In genomic region chr12:9909724-9910123, GRCh38 we compare ENCODE assay signal across 20 cellular contexts. TPM values are rescaled to one million over a fixed set of nuclear protein-coding genes. Genes with fewer than 3 reads are reported as not detected.
DNase-seq lines count a peak whose midpoint lies in the region; ATAC-seq, FAIRE-seq and TF ChIP-seq lines count a peak whose summit lies in the region.
"Had no signal": no experiment of that assay in that cellular context is flagged by ENCODE, and none has a peak within 500 bp of the region (broad histone marks: within the 10 kb centered on the region; RNA-seq: fewer than 3 reads in every experiment).

No MANE protein-coding gene starts in this region.

- TF ChIP-seq RAD21 in H1 (IDR thresholded peaks at IDR 0.05 in 1 of 2, conservative IDR thresholded peaks at IDR 0.05 in 1 of 2; ENCODE audit: low read depth in 2 of 2, low read length in 2 of 2): no peak

- DNase-seq in H9 (no peak), H1 (ENCODE audit: low read depth in 1 of 2, low spot score in 2 of 2) (no peak), neural progenitor cell (ENCODE audit: low spot score) (no peak), cerebellar nuclear complex (lab: John Stamatoyannopoulos, UW) (no peak), T-helper 1 cell (no peak)
- DNase-seq: BE2C; C1 segment of cervical spinal cord; CD4-positive, CD25-positive, alpha-beta regulatory T cell; CD8-positive, alpha-beta memory T cell; COR-L47 had no signal

- H3K4ac ChIP-seq in H9 (ENCODE audit: low read depth, low read length) (no peak overlapping the region), H1 (replicated peaks; ENCODE audit: insufficient read length, low read depth, low read length) (no peak overlapping the region)

- H3K36me3 Mint-ChIP-seq in H9 (ENCODE audit: insufficient read depth in 1 of 3, low read depth in 3 of 3): peaks cover 21 to 42% (median 38%) of the 10 kb centered on the region in 3 experiments
- no peaks in the 10 kb centered on the region for H3K36me3 Mint-ChIP-seq in activated T-helper 17 cell treated with anti-CD3 and anti-CD28 coated beads, Interleukin-2, amount 50 U/mL, for 72 hours (ENCODE audit: low read depth)
- peaks cover 2% of the 10 kb centered on the region for H3K36me3 Mint-ChIP-seq in neural progenitor cell

- H3F3A ChIP-seq in neural progenitor cell (ENCODE audit: low read depth): peaks cover 54% of the 10 kb centered on the region

- peak in 1 of 2 experiments; percentile 58; a peak in 1 of 3 replicates for TF ChIP-seq POLR2A in H1 (IDR thresholded peaks at IDR 0.05; ENCODE audit: control extremely low read depth in 1 of 2, low read depth in 2 of 2, low read length in 2 of 2)

- H2BK15ac ChIP-seq in H9 (ENCODE audit: low read depth, low read length) (no peak overlapping the region), H1 (ENCODE audit: low read length) (no peak overlapping the region)

- no peak overlapping the region for H4K5ac ChIP-seq in H9 (ENCODE audit: insufficient read length, low read depth, low read length)
- no peak overlapping the region for H4K5ac ChIP-seq in H1 (ENCODE audit: insufficient read length, low read depth, low read length)

- H4K91ac ChIP-seq in H9 (ENCODE audit: insufficient read length, low read depth, low read length) (no peak overlapping the region), H1 (replicated peaks; ENCODE audit: insufficient read length, low read length) (no peak overlapping the region)

- H3K4me3 Mint-ChIP-seq in H9: peak overlapping the region in 1 of 2 experiments; percentile 38; a peak in 2 of 5 replicates
- H3K4me3 Mint-ChIP-seq in activated T-helper 17 cell treated with anti-CD3 and anti-CD28 coated beads, Interleukin-2, amount 50 U/mL, for 72 hours: no peak overlapping the region
- H3K4me3 Mint-ChIP-seq in neural progenitor cell: no peak overlapping the region
- H3K4me3 Mint-ChIP-seq: CD4-positive, CD25-positive, alpha-beta regulatory T cell; GM23338 had no signal

- H3K4me1 ChIP-seq in H9 (ENCODE audit: insufficient read depth, low read length) (no peaks in the 10 kb centered on the region), H1 (replicated peaks in 1 of 4; ENCODE audit: control insufficient read depth in 3 of 4, insufficient read depth in 4 of 4, low read length in 3 of 4) (peaks cover 0 to 9% (median 4%) of the 10 kb centered on the region in 4 experiments; a peak in 3 of 7 replicates), neural progenitor cell (peaks cover 9% of the 10 kb centered on the region)
- H3K4me1 ChIP-seq: BE2C, HAP-1 had no signal

- H2AFZ ChIP-seq in H9 (ENCODE audit: low read length): no peak overlapping the region
- no peak overlapping the region for H2AFZ ChIP-seq in H1 (ENCODE audit: low read length)
- H2AFZ ChIP-seq in neural progenitor cell (replicated peaks): no peak overlapping the region
- H2AFZ ChIP-seq: GM23338 had no signal

- no peaks in the 10 kb centered on the region for H3K79me1 ChIP-seq in H9 (ENCODE audit: insufficient read depth, low read depth, low read length, poor library complexity, severe bottlenecking)
- no peaks in the 10 kb centered on the region for H3K79me1 ChIP-seq in H1 (ENCODE audit: low read depth, low read length)

- no peak for FAIRE-seq in H1 (lab: Jason Lieb, UNC)
- FAIRE-seq: G401.6, GM12891, GM18507 had no signal

- H2BK120ac ChIP-seq in H9 (ENCODE audit: low read depth, low read length, poor library complexity, severe bottlenecking): no peak overlapping the region
- no peak overlapping the region for H2BK120ac ChIP-seq in H1 (replicated peaks; ENCODE audit: low read depth, low read length)

- H3K27ac Mint-ChIP-seq in H9 (peak overlapping the region in 1 of 3 experiments; percentile 35; a peak in 1 of 7 replicates), neural progenitor cell (no peak overlapping the region)
- peak overlapping the region; percentile 26 for H3K27ac Mint-ChIP-seq in activated T-helper 17 cell treated with anti-CD3 and anti-CD28 coated beads, Interleukin-2, amount 50 U/mL, for 72 hours
- H3K27ac Mint-ChIP-seq: CD4-positive, CD25-positive, alpha-beta regulatory T cell; GM23338 had no signal

- ATAC-seq in activated T-helper 17 cell treated with anti-CD3 and anti-CD28 coated beads, Interleukin-2, amount 50 U/mL, for 72 hours (replicated peaks): no peak
- ATAC-seq in HG03159 (IDR thresholded peaks at IDR 0.05; ENCODE audit: unreplicated experiment): no peak
- ATAC-seq: GM23338 had no signal

- H3K4me3 ChIP-seq in H1 (ENCODE audit: extremely low read depth in 1 of 4, insufficient read depth in 2 of 4, low read depth in 3 of 4, low read length in 4 of 4) (peak overlapping the region; percentile 62 to 72 (median 67); a peak in 7 of 8 replicates), neural progenitor cell (peak overlapping the region; percentile 54)
- H3K4me3 ChIP-seq: GM23338, HAP-1 had no signal

- POLR2A ChIA-PET in H1 (lab: Charles Lee; ENCODE audit: partially characterized antibody): interaction anchor here (0.7 to 7.8 kb wide), 11 partner anchors 8 to 228 kb away, joined by 3 to 121 read pairs (median 4); no protein-coding TSS in a partner anchor

- TF ChIP-seq CTCF in H9 (conservative IDR thresholded peaks at IDR 0.05): no peak
- no peak for TF ChIP-seq CTCF in H1 (IDR thresholded peaks at IDR 0.05; ENCODE audit: control extremely low read depth in 1 of 3, insufficient read depth in 1 of 3, low read depth in 1 of 3, low read length in 3 of 3)
- no peak for TF ChIP-seq CTCF in neural progenitor cell (IDR thresholded peaks at IDR 0.05)

- H2BK5ac ChIP-seq in H9 (ENCODE audit: insufficient read length, low read length) (no peak overlapping the region), H1 (ENCODE audit: low read depth, low read length) (peak overlapping the region; percentile 60)

- H3K79me2 ChIP-seq in H9 (ENCODE audit: insufficient read depth, low read length) (no peaks in the 10 kb centered on the region), H1 (ENCODE audit: control insufficient read depth in 1 of 2, insufficient read depth in 2 of 2, low read length in 2 of 2) (peaks cover 0 to 61% of the 10 kb centered on the region in 2 experiments; a peak in 2 of 4 replicates), neural progenitor cell (ENCODE audit: low read depth) (peaks cover 61% of the 10 kb centered on the region)

- H3K4me2 ChIP-seq in H9 (ENCODE audit: insufficient read depth, insufficient read length, low read length) (peak overlapping the region; percentile 49), H1 (ENCODE audit: insufficient read depth in 1 of 2, low read depth in 2 of 2, low read length in 2 of 2) (peak overlapping the region; percentile 62 to 77; a peak in 3 of 4 replicates), neural progenitor cell (peak overlapping the region; percentile 71)
- H3K4me2 ChIP-seq: GM23338 had no signal

- peaks cover 13% of the 10 kb centered on the region for H3K9me3 ChIP-seq in H9 (ENCODE audit: control insufficient read depth, low read depth, low read length)
- no peaks in the 10 kb centered on the region; a peak in 1 of 4 replicates for H3K9me3 ChIP-seq in H1 (ENCODE audit: insufficient read depth in 2 of 2, low read depth in 1 of 2, low read length in 1 of 2)
- H3K9me3 ChIP-seq in neural progenitor cell (ENCODE audit: low read depth): no peaks in the 10 kb centered on the region
- H3K9me3 ChIP-seq: BE2C had no signal

- H2AK5ac ChIP-seq in H9 (ENCODE audit: insufficient read length, low read length): no peak overlapping the region
- no peak overlapping the region; the same call in 1 of the 2 replicates for H2AK5ac ChIP-seq in H1 (ENCODE audit: low read depth, low read length)

- H2BK20ac ChIP-seq in H9 (ENCODE audit: low read depth, low read length, poor library complexity, severe bottlenecking) (no peak overlapping the region), H1 (ENCODE audit: low read length) (no peak overlapping the region)

- H3K27me3 Mint-ChIP-seq in H9 (ENCODE audit: low read depth) (0 out of 2 replicates have a peak, but pooled peaks cover 2% of the 10 kb centered on the region), neural progenitor cell (ENCODE audit: insufficient read depth, low read depth) (peaks cover 9% of the 10 kb centered on the region)
- H3K27me3 Mint-ChIP-seq in activated T-helper 17 cell treated with anti-CD3 and anti-CD28 coated beads, Interleukin-2, amount 50 U/mL, for 72 hours: no peaks in the 10 kb centered on the region
- H3K27me3 Mint-ChIP-seq: CD8-positive, alpha-beta memory T cell had no signal

- H3K23ac ChIP-seq in H9 (ENCODE audit: insufficient read length, low read depth, low read length): no peak overlapping the region
- H3K23ac ChIP-seq in H1 (ENCODE audit: insufficient read length): no peak overlapping the region

- H4K20me1 ChIP-seq in H9 (ENCODE audit: control insufficient read depth, insufficient read depth, insufficient read length) (no peaks in the 10 kb centered on the region), H1 (replicated peaks in 1 of 2; ENCODE audit: control insufficient read depth in 1 of 2, insufficient read depth in 2 of 2, low read length in 2 of 2) (no peaks in the 10 kb centered on the region), neural progenitor cell (ENCODE audit: low read depth) (peaks cover 48% of the 10 kb centered on the region)

- H2BK12ac ChIP-seq in H9 (ENCODE audit: insufficient read length, low read depth, low read length) (no peak overlapping the region), H1 (ENCODE audit: low read depth, low read length) (no peak overlapping the region)

- H3K9ac ChIP-seq in H9 (ENCODE audit: extremely low read depth, insufficient read length, low read length) (peak overlapping the region; percentile 76), H1 (replicated peaks in 1 of 4; ENCODE audit: extremely low read depth in 1 of 4, low read depth in 3 of 4, low read length in 3 of 4) (peak overlapping the region; percentile 88 to 100 (median 94)), neural progenitor cell (peak overlapping the region; percentile 93)

- CTCF ChIA-PET in H1 (lab: Charles Lee; ENCODE audit: partially characterized antibody): interaction anchor here (0.7 to 1.4 kb wide), 4 partner anchors 17 to 157 kb away, joined by 3 to 4 read pairs (median 4); no protein-coding TSS in a partner anchor

- H3K56ac ChIP-seq in H9 (ENCODE audit: insufficient read length, low read depth, low read length) (no peak overlapping the region), H1 (replicated peaks; ENCODE audit: insufficient read length, low read depth, low read length) (no peak overlapping the region)

- H3T11ph ChIP-seq in H9 (ENCODE audit: low read length): no peak overlapping the region

- H3K36me3 ChIP-seq in H1 (ENCODE audit: control insufficient read depth in 2 of 4, insufficient read depth in 4 of 4, low read length in 3 of 4) (peaks cover 3 to 37% (median 12%) of the 10 kb centered on the region in 4 experiments; a peak in 6 of 8 replicates), neural progenitor cell (no peaks in the 10 kb centered on the region)
- H3K36me3 ChIP-seq: BE2C, HAP-1 had no signal

- H3K27ac ChIP-seq in H9 (ENCODE audit: insufficient read length, low read depth, low read length) (no peak overlapping the region), H1 (ENCODE audit: low read depth, low read length) (peak overlapping the region; percentile 99), neural progenitor cell (peak overlapping the region; percentile 99)
- H3K27ac ChIP-seq: HL-60 had no signal

- H3K18ac ChIP-seq in H9 (ENCODE audit: insufficient read length, low read depth, low read length) (no peak overlapping the region), H1 (ENCODE audit: extremely low read depth, low read length) (no peak overlapping the region)

- H3K9me3 Mint-ChIP-seq in H9 (peaks cover 33 to 43% of the 10 kb centered on the region in 2 experiments), neural progenitor cell (peaks cover 25% of the 10 kb centered on the region)
- H3K9me3 Mint-ChIP-seq in activated T-helper 17 cell treated with anti-CD3 and anti-CD28 coated beads, Interleukin-2, amount 50 U/mL, for 72 hours: peaks cover 23% of the 10 kb centered on the region

- H3K23me2 ChIP-seq in H9 (ENCODE audit: insufficient read length, low read depth, low read length, poor library complexity, severe bottlenecking) (no peaks in the 10 kb centered on the region), H1 (ENCODE audit: low read depth, low read length) (no peaks in the 10 kb centered on the region; the same call in 1 of the 2 replicates)

- H4K8ac ChIP-seq in H9 (replicated peaks; ENCODE audit: insufficient read length, low read depth, low read length) (no peak overlapping the region), H1 (ENCODE audit: extremely low read depth, insufficient read depth, low read length) (no peak overlapping the region)

- H3K27me3 ChIP-seq in H9 (ENCODE audit: insufficient read depth, low read length): no peaks in the 10 kb centered on the region
- no peaks in the 10 kb centered on the region for H3K27me3 ChIP-seq in H1 (replicated peaks in 1 of 4; ENCODE audit: control insufficient read depth in 3 of 4, extremely low read depth in 1 of 4, insufficient read depth in 3 of 4, low read length in 3 of 4)
- H3K27me3 ChIP-seq in neural progenitor cell: no peaks in the 10 kb centered on the region
- H3K27me3 ChIP-seq: BE2C had no signal

- H3K14ac ChIP-seq in H9 (ENCODE audit: insufficient read depth, low read length) (no peak overlapping the region), H1 (ENCODE audit: insufficient read length) (no peak overlapping the region)

- TF ChIP-seq EP300 in H1 (IDR thresholded peaks at IDR 0.05; ENCODE audit: borderline replicate concordance in 1 of 2, low read depth in 2 of 2, low read length in 2 of 2): no peak

- H3K4me1 Mint-ChIP-seq in H9: no peaks in the 10 kb centered on the region
- H3K4me1 Mint-ChIP-seq in activated T-helper 17 cell treated with anti-CD3 and anti-CD28 coated beads, Interleukin-2, amount 50 U/mL, for 72 hours: peaks cover 17% of the 10 kb centered on the region
- no peaks in the 10 kb centered on the region for H3K4me1 Mint-ChIP-seq in neural progenitor cell
- H3K4me1 Mint-ChIP-seq: GM23338 had no signal

RNA-seq across cellular contexts. Expression of gene CLEC2A, which starts 22.4 kb away (rescaled TPM):
- total RNA-seq in H9 (2021) (0.87 TPM in 1 of 2 replicates, not detected in the other), neural progenitor cell (ENCODE audit: low replicate concordance) (not detected in 2 replicates)
- not detected for total RNA-seq in activated T-helper 17 cell treated with anti-CD3 and anti-CD28 coated beads, Interleukin-2, amount 50 U/mL, for 72 hours
- 2.8 and 3.7 TPM in 2 replicates for total RNA-seq in H1 (2021; fragmentation: NEBNext Ultra II Directional; extraction: Animal tissue kit (Norgen Biotek cat#: 25700))
- polyA plus RNA-seq in H1 (2011; rRNA removed): 0.24 and 0.63 TPM in 2 replicates
- polyA plus RNA-seq in H1 (2011; cell fraction: cytosol; rRNA removed): 0.54 TPM
- 3.1 TPM for polyA plus RNA-seq in H1 (2011; cell fraction: nucleus; rRNA removed)
- polyA plus RNA-seq in H1 (2012, experiment 1 of 2): 2.2 to 4.9 TPM (median 3.1 TPM) in 4 replicates
- polyA plus RNA-seq in H1 (2012, experiment 2 of 2): not detected
- polyA plus RNA-seq in H1 (2013, experiment 1 of 2): 0.12 TPM
- polyA plus RNA-seq in H1 (2013, experiment 2 of 2): 0.11 TPM
- polyA minus RNA-seq in H1 (2011; rRNA and poly(A)+ RNA removed): 1.4 and 4.3 TPM in 2 replicates
- polyA minus RNA-seq in H1 (2011; cell fraction: cytosol; rRNA and poly(A)+ RNA removed): 2.3 TPM
- 11.7 TPM for polyA minus RNA-seq in H1 (2011; cell fraction: nucleus; rRNA and poly(A)+ RNA removed)
- total RNA-seq: A172; CD4-positive, CD25-positive, alpha-beta regulatory T cell; CD8-positive, alpha-beta memory T cell; GM23338; HT1080 had no signal
- polyA plus RNA-seq: CD4-positive, CD25-positive, alpha-beta regulatory T cell; CD8-positive, alpha-beta memory T cell; GM23338 had no signal

RNA-seq across cellular contexts. Expression of gene KLRF2, which starts 28.4 kb away (rescaled TPM):
- total RNA-seq in H9 (2021): not detected in 2 replicates
- total RNA-seq in activated T-helper 17 cell treated with anti-CD3 and anti-CD28 coated beads, Interleukin-2, amount 50 U/mL, for 72 hours: not detected
- not detected in 2 replicates for total RNA-seq in H1 (2021; fragmentation: NEBNext Ultra II Directional; extraction: Animal tissue kit (Norgen Biotek cat#: 25700))
- polyA plus RNA-seq in H1 (2011; rRNA removed): not detected in 2 replicates
- not detected for polyA plus RNA-seq in H1 (2011; cell fraction: cytosol; rRNA removed)
- polyA plus RNA-seq in H1 (2011; cell fraction: nucleus; rRNA removed): not detected
- polyA plus RNA-seq in H1 (2012, experiment 1 of 2): not detected in 4 replicates
- polyA plus RNA-seq in H1 (2012, experiment 2 of 2): not detected
- not detected for polyA plus RNA-seq in H1 (2013, experiment 1 of 2)
- not detected for polyA plus RNA-seq in H1 (2013, experiment 2 of 2)
- polyA minus RNA-seq in H1 (2011; rRNA and poly(A)+ RNA removed): not detected in 2 replicates
- not detected for polyA minus RNA-seq in H1 (2011; cell fraction: cytosol; rRNA and poly(A)+ RNA removed)
- polyA minus RNA-seq in H1 (2011; cell fraction: nucleus; rRNA and poly(A)+ RNA removed): not detected
- total RNA-seq in neural progenitor cell (ENCODE audit: low replicate concordance): not detected in 2 replicates
- total RNA-seq: A172; CD4-positive, CD25-positive, alpha-beta regulatory T cell; CD8-positive, alpha-beta memory T cell; GM23338; HT1080 had no signal
- polyA plus RNA-seq: CD4-positive, CD25-positive, alpha-beta regulatory T cell; CD8-positive, alpha-beta memory T cell; GM23338 had no signal

RNA-seq across cellular contexts. Expression of gene CLEC2B, which starts 40.6 kb away (rescaled TPM):
- total RNA-seq in H9 (2021) (not detected in 2 replicates), neural progenitor cell (ENCODE audit: low replicate concordance) (0.28 and 1.0 TPM in 2 replicates)
- total RNA-seq in activated T-helper 17 cell treated with anti-CD3 and anti-CD28 coated beads, Interleukin-2, amount 50 U/mL, for 72 hours: 10 to 100 TPM; 21.8 to 54.0 TPM
- total RNA-seq in H1 (2021; fragmentation: NEBNext Ultra II Directional; extraction: Animal tissue kit (Norgen Biotek cat#: 25700)): not detected in 2 replicates
- polyA plus RNA-seq in H1 (2011; rRNA removed): not detected in 2 replicates
- polyA plus RNA-seq in H1 (2011; cell fraction: cytosol; rRNA removed): not detected
- polyA plus RNA-seq in H1 (2011; cell fraction: nucleus; rRNA removed): not detected
- not detected in 4 replicates for polyA plus RNA-seq in H1 (2012, experiment 1 of 2)
- polyA plus RNA-seq in H1 (2012, experiment 2 of 2): not detected
- not detected for polyA plus RNA-seq in H1 (2013, experiment 1 of 2)
- polyA plus RNA-seq in H1 (2013, experiment 2 of 2): 0.07 TPM
- polyA minus RNA-seq in H1 (2011; rRNA and poly(A)+ RNA removed): not detected in 2 replicates
- polyA minus RNA-seq in H1 (2011; cell fraction: cytosol; rRNA and poly(A)+ RNA removed): not detected
- not detected for polyA minus RNA-seq in H1 (2011; cell fraction: nucleus; rRNA and poly(A)+ RNA removed)
- total RNA-seq: GM23338 had no signal
- polyA plus RNA-seq: GM23338 had no signal

Comparison
In these comparisons a context has a peak if more than half of its experiments do, and no peak if none do; other contexts are left out.
1. RNA of gene CLEC2B, which starts 40.6 kb away (total RNA-seq): 21.8 to 54.0 TPM in activated T-helper 17 cell treated with anti-CD3 and anti-CD28 coated beads, Interleukin-2, amount 50 U/mL, for 72 hours; 0.28 to 1.0 TPM in neural progenitor cell, not detected in H9 and not detected in H1; every median in the first group is over 10 times any median in the second.
2. Peak in every context shown above with its lines, with median percentiles within 50 percentile points of each other: H3K4me2 ChIP-seq and H3K9ac ChIP-seq.